ENCODE assay signal across 8 cellular contexts in genomic region chr10:28533571-28534304, GRCh38. TPM values are rescaled to one million over a fixed set of nuclear protein-coding genes. Genes with fewer than 3 reads are reported as not detected.
DNase-seq lines count a peak whose midpoint lies in the region; ATAC-seq lines count a peak whose summit lies in the region.

No MANE protein-coding gene starts in this region.

- H3K4me1 Mint-ChIP-seq in activated T-cell treated with anti-CD3 and anti-CD28 coated beads, Interleukin-2, amount 50 U/mL, for 4 hours (ENCODE audit: low read depth) = peaks cover 63% of the 10 kb centered on the region

- no peaks in the 10 kb centered on the region for H3K27me3 Mint-ChIP-seq in activated T-cell treated with anti-CD3 and anti-CD28 coated beads, Interleukin-2, amount 50 U/mL, for 4 hours (ENCODE audit: low read depth)

- no peaks in the 10 kb centered on the region for H3K9me3 Mint-ChIP-seq in activated T-cell treated with anti-CD3 and anti-CD28 coated beads, Interleukin-2, amount 50 U/mL, for 4 hours

- H3K4me3 Mint-ChIP-seq in activated T-cell treated with anti-CD3 and anti-CD28 coated beads, Interleukin-2, amount 50 U/mL, for 4 hours = peak overlapping the region; percentile 99

- peaks cover 46% of the 10 kb centered on the region for H3K36me3 Mint-ChIP-seq in activated T-cell treated with anti-CD3 and anti-CD28 coated beads, Interleukin-2, amount 50 U/mL, for 4 hours (ENCODE audit: insufficient read depth)

- peak; percentile 28 for ATAC-seq in HG02642 (IDR thresholded peaks at IDR 0.05; ENCODE audit: poor library complexity, unreplicated experiment)
- ATAC-seq in activated T-cell treated with anti-CD3 and anti-CD28 coated beads, Interleukin-2, amount 50 U/mL, for 4 hours = peak; percentile 36 to 39
- ATAC-seq in esophagus mucosa = peak; percentile 12
- no peak for ATAC-seq in HG03097 (IDR thresholded peaks at IDR 0.05; ENCODE audit: low FRiP score, unreplicated experiment)

- DNase-seq in GF-D8 (lab: John Stamatoyannopoulos, UW) (peak; percentile 5), NOMO-1 treated with DMSO at 0.1 percent for 48 hours (lab: John Stamatoyannopoulos, UW; ENCODE audit: unreplicated experiment) (peak; percentile 31), myocyte (ENCODE audit: low read depth) (peak; percentile 55)
- peak; percentile 51 for DNase-seq in activated T-cell treated with anti-CD3 and anti-CD28 coated beads, Interleukin-2, amount 50 U/mL, for 4 hours
- peak; percentile 36 to 40 for DNase-seq in stimulated activated CD8-positive, alpha-beta memory T cell treated with anti-CD3 and anti-CD28 coated beads, Interleukin-7, amount 100 ng/mL, for 1 hour (ENCODE audit: low read depth in 2 of 2)

RNA-seq across cellular contexts. Expression of gene WAC, which starts 0.8 kb away (rescaled TPM):
- total RNA-seq in activated T-cell treated with anti-CD3 and anti-CD28 coated beads, Interleukin-2, amount 50 U/mL, for 4 hours = 100 to 1,000 TPM; 105 to 122 (median 116) TPM
- total RNA-seq in esophagus mucosa (62.8 TPM), myocyte (69.6 and 84.1 TPM in 2 replicates)
- 49.6 TPM for polyA plus RNA-seq in myocyte (2012)

Comparison
In these comparisons a context has a peak if more than half of its experiments do, and no peak if none do; other contexts are left out.
1. DNase-seq: peak in every context shown above with its lines; median percentile 55 in myocyte; 51 in activated T-cell treated with anti-CD3 and anti-CD28 coated beads, Interleukin-2, amount 50 U/mL, for 4 hours; 38 in stimulated activated CD8-positive, alpha-beta memory T cell treated with anti-CD3 and anti-CD28 coated beads, Interleukin-7, amount 100 ng/mL, for 1 hour; 31 in NOMO-1 treated with DMSO at 0.1 percent for 48 hours; 5 in GF-D8.